Comparison of ENCODE assay signal across 26 cellular contexts in the genomic region with DNA sequence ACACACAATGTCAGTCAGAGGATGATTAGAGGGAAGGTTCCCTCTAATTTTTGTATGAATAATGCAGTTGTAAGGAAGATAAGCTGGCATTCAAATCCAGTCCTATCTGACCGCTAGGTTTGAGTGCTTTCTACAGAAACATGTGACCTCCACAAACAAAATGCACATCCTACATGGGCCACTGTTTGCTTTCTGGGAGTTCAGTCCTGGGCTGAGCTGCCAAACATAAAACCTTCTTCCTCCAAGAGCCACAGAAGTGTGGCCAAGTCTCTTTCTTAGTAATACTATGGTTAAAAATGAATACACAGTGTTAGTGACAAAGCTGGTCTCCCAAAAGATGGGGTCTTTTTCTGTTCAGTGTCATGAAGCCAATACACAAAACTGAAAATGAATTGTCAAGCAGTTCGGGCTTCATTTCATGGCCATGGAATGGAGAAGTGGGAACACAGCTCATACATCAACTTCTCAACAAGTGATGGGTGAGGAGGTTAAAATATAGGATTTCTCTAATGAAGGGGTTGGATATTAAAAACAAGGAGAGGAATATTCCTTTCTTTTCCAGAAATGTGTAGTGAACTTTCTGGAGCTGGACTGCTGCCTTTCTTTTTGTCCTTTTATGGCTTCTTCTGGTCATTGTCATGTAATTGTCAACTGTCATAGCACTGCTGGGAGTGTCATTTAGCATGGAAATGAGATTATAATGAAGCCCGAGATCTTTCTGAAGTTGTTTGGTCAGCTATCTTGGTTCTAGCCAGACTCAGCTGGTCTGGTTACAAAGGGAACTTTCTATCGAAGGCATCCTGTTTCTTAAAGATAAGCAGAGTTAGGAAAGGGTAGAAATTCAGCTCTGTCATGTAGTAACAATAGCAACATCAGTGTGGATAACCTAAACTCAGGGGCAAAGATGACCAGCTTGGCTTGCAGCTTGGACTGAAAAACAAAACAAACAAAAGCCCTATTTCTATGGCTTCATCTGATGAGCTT.
DNase-seq lines count a peak whose midpoint lies in the region; FAIRE-seq and TF ChIP-seq lines count a peak whose summit lies in the region.
"Had no signal": no experiment of that assay in that cellular context is flagged by ENCODE, and none has a peak within 500 bp of the region (broad histone marks: within the 10 kb centered on the region; RNA-seq: fewer than 3 reads in every experiment).

No MANE protein-coding gene starts in this region.

- TF ChIP-seq RAD21 in H1 (IDR thresholded peaks at IDR 0.05 in 1 of 2, conservative IDR thresholded peaks at IDR 0.05 in 1 of 2; ENCODE audit: low read depth in 2 of 2, low read length in 2 of 2) = no peak

- no peak for TF ChIP-seq CTCF in H1 (IDR thresholded peaks at IDR 0.05; ENCODE audit: control extremely low read depth in 1 of 3, insufficient read depth in 1 of 3, low read depth in 1 of 3, low read length in 3 of 3)

- H3K79me1 ChIP-seq in H1 (ENCODE audit: low read depth, low read length) = no peaks in the 10 kb centered on the region

- CTCF ChIA-PET in H1 (lab: Charles Lee; ENCODE audit: partially characterized antibody) = interaction anchor here (0.9 to 5.7 kb wide), 4 partner anchors 12 to 104 kb away, joined by 3 to 45 read pairs (median 5); no protein-coding TSS in a partner anchor

- no peak overlapping the region for H3K4ac ChIP-seq in H1 (replicated peaks; ENCODE audit: insufficient read length, low read depth, low read length)

- H3K36me3 ChIP-seq in H1 (ENCODE audit: control insufficient read depth in 2 of 4, insufficient read depth in 4 of 4, low read length in 3 of 4) = no peaks in the 10 kb centered on the region
- H3K36me3 ChIP-seq in mesodermal cell (ENCODE audit: control insufficient read depth, insufficient read depth, low read length) = no peaks in the 10 kb centered on the region
- H3K36me3 ChIP-seq: MG63, SJSA1 had no signal

- no peaks in the 10 kb centered on the region for H3K27me3 ChIP-seq in H1 (replicated peaks in 1 of 4; ENCODE audit: control insufficient read depth in 3 of 4, extremely low read depth in 1 of 4, insufficient read depth in 3 of 4, low read length in 3 of 4)
- H3K27me3 ChIP-seq: MG63, SJSA1 had no signal

- H2AK5ac ChIP-seq in H1 (ENCODE audit: low read depth, low read length) = no peak overlapping the region

- H3K4me3 ChIP-seq in H1 (ENCODE audit: extremely low read depth in 1 of 4, insufficient read depth in 2 of 4, low read depth in 3 of 4, low read length in 4 of 4) (no peak overlapping the region), mesodermal cell (ENCODE audit: extremely low read depth, insufficient read depth, low read length, poor library complexity, severe bottlenecking) (no peak overlapping the region)
- H3K4me3 ChIP-seq: MG63, PC-9, SJSA1 had no signal

- no peak overlapping the region for H3K18ac ChIP-seq in H1 (ENCODE audit: extremely low read depth, low read length)

- H3K56ac ChIP-seq in H1 (replicated peaks; ENCODE audit: insufficient read length, low read depth, low read length) = no peak overlapping the region

- no peak overlapping the region for H2BK12ac ChIP-seq in H1 (ENCODE audit: low read depth, low read length)

- no peak for TF ChIP-seq POLR2A in H1 (IDR thresholded peaks at IDR 0.05; ENCODE audit: control extremely low read depth in 1 of 2, low read depth in 2 of 2, low read length in 2 of 2)

- FAIRE-seq in H1 (lab: Jason Lieb, UNC) = no peak
- no peak for FAIRE-seq in RCC 7860 (lab: Jason Lieb, UNC)
- FAIRE-seq: GM12892, GM19239 had no signal

- no peaks in the 10 kb centered on the region for H3K9me3 ChIP-seq in H1 (ENCODE audit: insufficient read depth in 2 of 2, low read depth in 1 of 2, low read length in 1 of 2)
- peaks cover 3% of the 10 kb centered on the region for H3K9me3 ChIP-seq in mesodermal cell (ENCODE audit: control insufficient read depth, low read length)
- H3K9me3 ChIP-seq: MG63, SJSA1 had no signal

- no peak overlapping the region for H3K4me2 ChIP-seq in H1 (ENCODE audit: insufficient read depth in 1 of 2, low read depth in 2 of 2, low read length in 2 of 2)
- H3K4me2 ChIP-seq: PC-9 had no signal

- no peak overlapping the region for H4K5ac ChIP-seq in H1 (ENCODE audit: insufficient read length, low read depth, low read length)

- no peak overlapping the region for H2BK5ac ChIP-seq in H1 (ENCODE audit: low read depth, low read length)

- H3K14ac ChIP-seq in H1 (ENCODE audit: insufficient read length) = no peak overlapping the region

- H3K27ac ChIP-seq in H1 (ENCODE audit: low read depth, low read length) = no peak overlapping the region
- peak overlapping the region; percentile 44 for H3K27ac ChIP-seq in mesodermal cell (ENCODE audit: low read depth, low read length, severe bottlenecking)
- H3K27ac ChIP-seq: C4-2B, PC-9, SJSA1 had no signal

- no peaks in the 10 kb centered on the region for H3K79me2 ChIP-seq in H1 (ENCODE audit: control insufficient read depth in 1 of 2, insufficient read depth in 2 of 2, low read length in 2 of 2)

- H2BK15ac ChIP-seq in H1 (ENCODE audit: low read length) = no peak overlapping the region

- no peaks in the 10 kb centered on the region for H3K4me1 ChIP-seq in H1 (replicated peaks in 1 of 4; ENCODE audit: control insufficient read depth in 3 of 4, insufficient read depth in 4 of 4, low read length in 3 of 4)
- no peaks in the 10 kb centered on the region for H3K4me1 ChIP-seq in mesodermal cell (ENCODE audit: control insufficient read depth, insufficient read depth, low read length, poor library complexity, severe bottlenecking)
- H3K4me1 ChIP-seq: SJSA1 had no signal

- H4K20me1 ChIP-seq in H1 (replicated peaks in 1 of 2; ENCODE audit: control insufficient read depth in 1 of 2, insufficient read depth in 2 of 2, low read length in 2 of 2) = no peaks in the 10 kb centered on the region

- no peak for TF ChIP-seq EP300 in H1 (IDR thresholded peaks at IDR 0.05; ENCODE audit: borderline replicate concordance in 1 of 2, low read depth in 2 of 2, low read length in 2 of 2)

- POLR2A ChIA-PET in H1 (lab: Charles Lee; ENCODE audit: partially characterized antibody) = no interaction called here

- peak; percentile 85 for DNase-seq in OCI-M2 (lab: John Stamatoyannopoulos, UW; ENCODE audit: unreplicated experiment)
- no peak for DNase-seq in H1 (ENCODE audit: low read depth in 1 of 2, low spot score in 2 of 2)
- no peak for DNase-seq in RCC 7860 (ENCODE audit: low spot score)
- DNase-seq in SW480 (ENCODE audit: low spot score) = no peak
- no peak for DNase-seq in A172 (ENCODE audit: low spot score)
- no peak for DNase-seq in iPS-NIHi7 (ENCODE audit: extremely low spot score)
- DNase-seq: CD8-positive, alpha-beta T cell; DMS153; DND-41; H7; KG1; MG63; NCI-H1105 treated with DMSO at 0.1 percent for 48 hours; NCI-H146; NCI-H1930; NCI-H2107; NCI-H524; NCI-H748 treated with DMSO at 0.1 percent for 48 hours; PC-9; Right ventricle myocardium superior; RPMI8226 had no signal

- H2BK20ac ChIP-seq in H1 (ENCODE audit: low read length) = no peak overlapping the region

- H3K23me2 ChIP-seq in H1 (ENCODE audit: low read depth, low read length) = no peaks in the 10 kb centered on the region

- H3K23ac ChIP-seq in H1 (ENCODE audit: insufficient read length) = no peak overlapping the region

- H2AFZ ChIP-seq in H1 (ENCODE audit: low read length) = peak overlapping the region; percentile 9; the same call in 1 of the 2 replicates
- H2AFZ ChIP-seq: PC-9 had no signal

- no peak overlapping the region for H3K9ac ChIP-seq in H1 (replicated peaks in 1 of 4; ENCODE audit: extremely low read depth in 1 of 4, low read depth in 3 of 4, low read length in 3 of 4)

- 83% methylated on average over 4 of the region's 4 CpGs; no CpG with 5 or more reads in 1 of the 2 experiments for WGBS in H1 (ENCODE audit: extremely low coverage in 1 of 2, insufficient coverage in 1 of 2, insufficient read length in 1 of 2, insufficient replicate concordance in 2 of 2, low coverage in 1 of 2, low lambda C conversion rate in 2 of 2, missing lambda C conversion rate in 1 of 2), 2 experiments
- 43 to 92% methylated on average over 1 to 3 of the region's 4 CpGs for WGBS in mesodermal cell (ENCODE audit: insufficient coverage in 2 of 2), 2 experiments

- no peak overlapping the region for H4K91ac ChIP-seq in H1 (replicated peaks; ENCODE audit: insufficient read length, low read length)

- H4K8ac ChIP-seq in H1 (ENCODE audit: extremely low read depth, insufficient read depth, low read length) = no peak overlapping the region

- H2BK120ac ChIP-seq in H1 (replicated peaks; ENCODE audit: low read depth, low read length) = no peak overlapping the region

TF ChIP-seq in H1, 55 proteins besides CTCF, POLR2A, EP300 and RAD21:
- TF ChIP-seq KDM4A (IDR thresholded peaks at IDR 0.05; ENCODE audit: low read depth, low read length, severe bottlenecking) (no peak), BRCA1 (IDR thresholded peaks at IDR 0.05; ENCODE audit: low read depth, low read length) (no peak), SP1 (IDR thresholded peaks at IDR 0.05; ENCODE audit: low read depth, low read length) (no peak), NRF1 (IDR thresholded peaks at IDR 0.05; ENCODE audit: low read depth, low read length) (no peak), SRF (IDR thresholded peaks at IDR 0.05; ENCODE audit: low read depth, low read length) (no peak), TEAD4 (IDR thresholded peaks at IDR 0.05; ENCODE audit: low read depth, low read length) (no peak), CHD1 (IDR thresholded peaks at IDR 0.05; ENCODE audit: low read depth, low read length) (no peak), YY1 (IDR thresholded peaks at IDR 0.05; ENCODE audit: low read depth, low read length) (no peak), KDM5A (IDR thresholded peaks at IDR 0.05; ENCODE audit: low read length) (no peak), POU5F1 (IDR thresholded peaks at IDR 0.05; ENCODE audit: low read depth, low read length) (no peak), BACH1 (IDR thresholded peaks at IDR 0.05; ENCODE audit: low read length) (no peak), EGR1 (IDR thresholded peaks at IDR 0.05; ENCODE audit: borderline replicate concordance, low read depth, low read length) (no peak), MAFK (IDR thresholded peaks at IDR 0.05; ENCODE audit: low read depth, low read length) (no peak), SP2 (IDR thresholded peaks at IDR 0.05; ENCODE audit: low read length) (no peak)
- TF ChIP-seq, protein P1, sequence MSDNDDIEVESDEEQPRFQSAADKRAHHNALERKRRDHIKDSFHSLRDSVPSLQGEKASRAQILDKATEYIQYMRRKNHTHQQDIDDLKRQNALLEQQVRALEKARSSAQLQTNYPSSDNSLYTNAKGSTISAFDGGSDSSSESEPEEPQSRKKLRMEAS (IDR thresholded peaks at IDR 0.05) = no peak
